In the genomic region with DNA sequence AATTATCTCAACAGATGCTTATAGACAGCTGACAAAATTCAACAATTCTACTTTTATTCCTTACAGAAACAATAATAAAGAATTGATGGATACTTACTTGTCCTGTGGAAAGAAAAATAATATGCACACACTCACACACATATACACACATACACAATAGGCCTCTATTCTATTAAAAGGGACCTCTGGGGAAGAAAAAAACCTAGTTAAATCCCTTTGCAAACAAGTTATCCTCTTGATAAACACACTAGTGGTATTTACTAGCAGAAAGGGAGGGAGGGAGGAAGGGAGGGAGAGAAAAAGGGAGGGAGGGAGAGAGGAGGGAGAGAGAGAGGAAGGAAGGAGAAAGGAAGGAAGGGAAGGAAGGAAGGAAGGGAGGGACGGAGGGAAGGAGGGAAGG, we compare ENCODE assay signal across 21 cellular contexts.
"Had no signal": no experiment of that assay in that cellular context is flagged by ENCODE, and none has a peak within 500 bp of the region (broad histone marks: within the 10 kb centered on the region; RNA-seq: fewer than 3 reads in every experiment).

No MANE protein-coding gene starts in this region.

- DNase-seq: KBM-7, NCI-H1092, NCI-H1105 treated with DMSO at 0.1 percent for 48 hours, NCI-H1417 treated with DMSO at 0.1 percent for 48 hours, NCI-H146, NCI-H1694 treated with DMSO at 0.1 percent for 48 hours, NCI-H1930, NCI-H2081, NCI-H2107, NCI-H226, NCI-H446, NCI-H510A, NCI-H524 treated with DMSO at 0.1 percent for 48 hours, NCI-H69, NCI-H774, SHP77, SK-N-SH, SW 1271 had no signal

- H3K9ac ChIP-seq: SK-N-SH had no signal

- H3K9me3 ChIP-seq: SK-N-SH had no signal

- H3K4me2 ChIP-seq: SK-N-SH had no signal

- FAIRE-seq: HTR-8/SVneo had no signal

- H3K27ac ChIP-seq: HL-60, RWPE1 had no signal
